In the genomic region with DNA sequence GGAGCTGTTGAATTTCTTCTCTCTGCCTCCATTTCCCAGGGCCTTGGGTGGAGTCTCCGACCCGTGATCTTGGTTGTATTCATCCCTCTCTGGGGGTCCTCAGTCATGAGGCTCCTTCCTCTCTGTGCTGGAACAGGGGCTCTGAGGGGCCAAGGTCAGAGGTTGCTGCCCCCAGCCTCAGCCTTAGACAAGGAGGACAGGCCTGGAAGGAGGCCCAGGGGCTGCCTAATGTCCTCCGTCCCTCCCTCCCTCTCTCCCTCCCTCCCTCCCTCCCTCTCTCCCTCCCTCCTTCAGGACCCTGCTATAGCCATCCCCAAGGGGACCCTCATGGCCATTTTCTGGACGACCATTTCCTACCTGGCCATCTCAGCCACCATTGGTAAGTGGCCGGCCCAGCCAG, we compare ENCODE assay signal across 35 cellular contexts. TPM values are rescaled to one million over a fixed set of nuclear protein-coding genes. Genes with fewer than 3 reads are reported as not detected.
"Had no signal": no experiment of that assay in that cellular context is flagged by ENCODE, and none has a peak within 500 bp of the region (broad histone marks: within the 10 kb centered on the region; RNA-seq: fewer than 3 reads in every experiment).

No MANE protein-coding gene starts in this region.

- H3K4me1 ChIP-seq: neural progenitor cell, testis, tibial artery, transverse colon, upper lobe of left lung, vagina had no signal

- H3K36me3 ChIP-seq: neural progenitor cell, neutrophil, ovary, spleen, suprapubic skin, tibial artery, transverse colon, upper lobe of left lung, vagina had no signal

- H3K9me3 Mint-ChIP-seq: natural killer cell; nephron; neural progenitor cell; stimulated activated memory B cell treated with anti-CD40 and anti-IgM and Interleukin-4, amounts not matched to agents 10 μg/mL and 1 μg/mL and 100 μg/mL, for 72 hours; stimulated activated naive CD8-positive, alpha-beta T cell treated with anti-CD3 and anti-CD28 coated beads, Interleukin-15, amount 100 ng/mL, for 72 hours had no signal

- H3K27me3 ChIP-seq: neural progenitor cell, neutrophil, ovary, spleen, suprapubic skin, testis, tibial artery, transverse colon, upper lobe of left lung, vagina had no signal

- FAIRE-seq: urothelium cell line had no signal

- H3K4me3 Mint-ChIP-seq: naive thymus-derived CD4-positive, alpha-beta T cell; natural killer cell; nephron; neural progenitor cell; stimulated activated memory B cell treated with anti-CD40 and anti-IgM and Interleukin-4, amounts not matched to agents 10 μg/mL and 1 μg/mL and 100 μg/mL, for 72 hours; stimulated activated naive CD8-positive, alpha-beta T cell treated with anti-CD3 and anti-CD28 coated beads, Interleukin-15, amount 100 ng/mL, for 72 hours had no signal

- H3K27me3 Mint-ChIP-seq: naive thymus-derived CD4-positive, alpha-beta T cell; progenitor cell of endocrine pancreas; stimulated activated memory B cell treated with anti-CD40 and anti-IgM and Interleukin-4, amounts not matched to agents 10 μg/mL and 1 μg/mL and 100 μg/mL, for 72 hours; stimulated activated naive CD8-positive, alpha-beta T cell treated with anti-CD3 and anti-CD28 coated beads, Interleukin-15, amount 100 ng/mL, for 72 hours had no signal

- H3K9me3 ChIP-seq: neutrophil, ovary, psoas muscle, spleen, suprapubic skin, testis, tibial artery, transverse colon, upper lobe of left lung, vagina had no signal

- H3K9ac ChIP-seq: neural progenitor cell, parathyroid adenoma had no signal

- H3K36me3 Mint-ChIP-seq: naive thymus-derived CD4-positive, alpha-beta T cell; natural killer cell; neural progenitor cell had no signal

- DNase-seq: naive thymus-derived CD4-positive, alpha-beta T cell; natural killer cell; nucleus accumbens; ovary; posterior cingulate gyrus; psoas muscle; spleen; stimulated activated CD4-positive, alpha-beta T cell treated with anti-CD3 and anti-CD28 coated beads, Interleukin-12 subunit alpha, Interleukin-12 subunit beta, amount 100 ng/mL, for 4 hours; stimulated activated CD4-positive, alpha-beta T cell treated with anti-CD3 and anti-CD28 coated beads, Interleukin-1b, Interleukin-23, amount 100 ng/mL, for 48 hours; stimulated activated CD4-positive, alpha-beta T cell treated with anti-CD3 and anti-CD28 coated beads, Interleukin-4, amount 100 ng/mL, for 1 hour; stimulated activated CD4-positive, alpha-beta T cell treated with anti-CD3 and anti-CD28 coated beads, Interleukin-4, amount 100 ng/mL, for 4 hours; stimulated activated CD8-positive, alpha-beta memory T cell treated with anti-CD3 and anti-CD28 coated beads, Interleukin-4, amount 100 ng/mL, for 48 hours; stimulated activated naive CD4-positive, alpha-beta T cell; stimulated activated naive CD8-positive, alpha-beta T cell treated with anti-CD3 and anti-CD28 coated beads, Interleukin-15, amount 100 ng/mL, for 72 hours; stimulated activated naive CD8-positive, alpha-beta T cell treated with anti-CD3 and anti-CD28 coated beads, Interleukin-15, Interleukin-2, amounts not matched to agents 100 U/mL and 50 U/mL, for 24 hours; substantia nigra; testis; tibial artery; transverse colon; upper lobe of left lung had no signal

- H3K79me2 ChIP-seq: parathyroid adenoma had no signal

- H3K27ac Mint-ChIP-seq: naive thymus-derived CD4-positive, alpha-beta T cell; natural killer cell; nephron; neural progenitor cell; progenitor cell of endocrine pancreas; stimulated activated memory B cell treated with anti-CD40 and anti-IgM and Interleukin-4, amounts not matched to agents 10 μg/mL and 1 μg/mL and 100 μg/mL, for 72 hours; stimulated activated naive CD8-positive, alpha-beta T cell treated with anti-CD3 and anti-CD28 coated beads, Interleukin-15, amount 100 ng/mL, for 72 hours had no signal

- H2AFZ ChIP-seq: neural progenitor cell, parathyroid adenoma had no signal

- H3K27ac ChIP-seq: neural progenitor cell, neutrophil, ovary, parathyroid adenoma, psoas muscle, skin epidermis, spleen, suprapubic skin, testis, tibial artery, transverse colon, upper lobe of left lung, vagina had no signal

- ATAC-seq: naive thymus-derived CD4-positive, alpha-beta T cell; natural killer cell; psoas muscle; right cardiac atrium; sciatic nerve; stimulated activated memory B cell treated with anti-CD40 and anti-IgM and Interleukin-4, amounts not matched to agents 10 μg/mL and 1 μg/mL and 100 μg/mL, for 72 hours; stimulated activated naive CD8-positive, alpha-beta T cell treated with anti-CD3 and anti-CD28 coated beads, Interleukin-15, amount 100 ng/mL, for 72 hours; stimulated activated naive CD8-positive, alpha-beta T cell treated with anti-CD3 and anti-CD28 coated beads, Interleukin-15, Interleukin-2, amounts not matched to agents 100 U/mL and 50 U/mL, for 24 hours had no signal

- H3K4me3 ChIP-seq: neural progenitor cell, ovary, psoas muscle, skin epidermis, smooth muscle cell, spleen, suprapubic skin, testis, tibial artery, transverse colon, upper lobe of left lung, vagina had no signal

- H3K4me1 Mint-ChIP-seq: natural killer cell had no signal

- H3K4me2 ChIP-seq: neural progenitor cell, smooth muscle cell had no signal

RNA-seq across cellular contexts. Expression of a gene that starts 12.8 kb away (rescaled TPM):
- total RNA-seq: natural killer cell, omental fat pad, progenitor cell of endocrine pancreas, right cardiac atrium, sciatic nerve, smooth muscle cell, transverse colon, ureter, vagina had no signal
- polyA plus RNA-seq: naive thymus-derived CD4-positive, alpha-beta T cell; right cardiac atrium; smooth muscle cell had no signal
